Comparison of ENCODE assay signal across 8 cellular contexts in the genomic region with DNA sequence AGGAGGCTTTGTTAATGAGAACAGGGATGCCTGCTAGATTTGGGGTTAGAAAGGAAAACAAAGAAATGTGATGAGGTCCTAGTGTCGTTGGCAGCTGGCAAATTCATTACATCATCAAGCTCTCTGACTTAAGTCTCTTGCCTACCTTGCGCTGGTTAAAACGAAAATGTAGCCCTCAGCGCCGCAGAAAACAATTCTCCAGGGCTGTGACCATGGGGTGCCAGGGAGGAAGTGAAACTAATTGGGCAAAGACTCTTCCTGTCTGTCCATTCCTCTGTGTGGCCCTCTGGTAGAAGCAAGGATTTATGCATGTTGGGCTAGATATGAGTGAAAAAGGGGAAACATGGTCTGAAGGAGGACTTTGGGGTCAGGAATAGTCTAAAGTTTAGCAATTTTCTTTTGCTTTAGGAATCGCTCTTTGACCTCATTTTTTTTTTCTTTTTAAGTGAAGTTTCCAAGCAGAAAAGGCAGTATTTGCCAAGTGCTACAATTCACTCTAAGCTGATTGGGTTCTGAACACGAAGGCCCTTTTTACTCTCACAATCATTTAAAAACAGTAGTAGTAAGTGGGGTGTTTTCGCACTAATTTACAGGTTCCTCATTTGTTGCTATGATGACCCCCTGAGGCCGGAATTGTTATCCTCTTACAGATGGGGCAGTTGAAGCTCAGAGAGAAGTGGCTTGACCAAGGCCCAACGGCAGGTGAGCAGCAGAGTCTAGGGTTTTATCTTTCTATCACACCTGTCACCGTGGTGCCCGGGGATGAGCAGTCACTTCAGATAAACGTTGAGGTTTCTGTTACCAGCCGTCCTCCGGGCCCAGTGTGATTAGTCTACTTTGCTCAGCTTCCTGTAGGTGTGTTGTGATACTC.
DNase-seq lines count a peak whose midpoint lies in the region; ATAC-seq and TF ChIP-seq lines count a peak whose summit lies in the region.

No MANE protein-coding gene starts in this region.

- TF ChIP-seq POLR2A in Raji (IDR thresholded peaks at IDR 0.05; ENCODE audit: insufficient read depth, low read depth, low read length), result peak; percentile 39

- DNase-seq in effector CD4-positive, alpha-beta T cell, result peak; percentile 68
- DNase-seq in stimulated activated CD8-positive, alpha-beta memory T cell treated with anti-CD3 and anti-CD28 coated beads, Interleukin-15, amount 100 ng/mL, for 1 hour (ENCODE audit: low read depth), result peak; percentile 46
- DNase-seq in SHP77 treated with DMSO at 0.1 percent for 48 hours (lab: John Stamatoyannopoulos, UW) (no peak), NCI-H526 (lab: John Stamatoyannopoulos, UW) (no peak), NCI-H146 treated with DMSO at 0.1 percent for 48 hours (lab: John Stamatoyannopoulos, UW; ENCODE audit: unreplicated experiment) (no peak)

- ATAC-seq in GM19452 (IDR thresholded peaks at IDR 0.05; ENCODE audit: unreplicated experiment), result peak; percentile 22
- no peak for ATAC-seq in GM21367 (IDR thresholded peaks at IDR 0.05; ENCODE audit: unreplicated experiment)

Comparison
In these comparisons a context has a peak if more than half of its experiments do, and no peak if none do; other contexts are left out.
1. DNase-seq: peak in effector CD4-positive, alpha-beta T cell (single experiment) and stimulated activated CD8-positive, alpha-beta memory T cell treated with anti-CD3 and anti-CD28 coated beads, Interleukin-15, amount 100 ng/mL, for 1 hour (single experiment); none in SHP77 treated with DMSO at 0.1 percent for 48 hours (single experiment), NCI-H526 (0 of 2) and NCI-H146 treated with DMSO at 0.1 percent for 48 hours (single experiment).